In genomic region chr14:75654127-75654732, GRCh38 we compare ENCODE assay signal across 8 cellular contexts. TPM values are rescaled to one million over a fixed set of nuclear protein-coding genes. Genes with fewer than 3 reads are reported as not detected.
A peak's percentile ranks its signal among the peaks of the same experiment; 100 is the strongest.
DNase-seq lines count a peak whose midpoint lies in the region; ATAC-seq, FAIRE-seq and TF ChIP-seq lines count a peak whose summit lies in the region.

No MANE protein-coding gene starts in this region.

- ATAC-seq in GM18858 (IDR thresholded peaks at IDR 0.05; ENCODE audit: unreplicated experiment) (peak; percentile 53), pancreas (peak; percentile 92 to 99 (median 96))

- intact Hi-C loops in pancreas (cut with DNase I) = loop anchor here in 2 of 3 donors (5.0 to 10.0 kb wide), 2 partner anchors 77 to 79 kb away; partner anchors contain the start of gene FLVCR2 (in 2 of the 2)

- peaks cover 11% of the 10 kb centered on the region for H3K4me1 Mint-ChIP-seq in type B pancreatic cell (ENCODE audit: unreplicated experiment)

- peak; percentile 87 for DNase-seq in AG08395 (ENCODE audit: low spot score)
- peak; percentile 61 for DNase-seq in KG1 (lab: John Stamatoyannopoulos, UW)
- DNase-seq in SHP77 treated with DMSO at 0.1 percent for 48 hours (lab: John Stamatoyannopoulos, UW) = peak; percentile 33
- peak; percentile 74 for DNase-seq in activated T-helper 9 cell treated with anti-CD3 and anti-CD28 coated beads, Interleukin-2, amount 50 U/mL, for 16 hours (ENCODE audit: low read depth)
- peak; percentile 35 to 72 for DNase-seq in frontal cortex (ENCODE audit: low spot score in 2 of 2)
- peak; percentile 61 to 92 (median 85) for DNase-seq in pancreas
- peak; percentile 85 for DNase-seq in type B pancreatic cell (ENCODE audit: extremely low spot score, unreplicated experiment)

- no peaks in the 10 kb centered on the region for H3K27me3 ChIP-seq in pancreas

- WGBS in pancreas, 2 donors = 1 to 2% methylated on average over 4 of the region's 4 CpGs

- peaks cover 24% of the 10 kb centered on the region for H3K36me3 Mint-ChIP-seq in type B pancreatic cell

- peak; percentile 91 to 95 (median 94) for TF ChIP-seq CTCF in pancreas (IDR thresholded peaks at IDR 0.05)
- peak; percentile 96 for TF ChIP-seq CTCF in type B pancreatic cell (conservative IDR thresholded peaks at IDR 0.05)

- no peak overlapping the region for H3K27ac ChIP-seq in pancreas

- no peaks in the 10 kb centered on the region for H3K4me1 ChIP-seq in pancreas

- no peak overlapping the region for H3K4me3 ChIP-seq in pancreas

- no peaks in the 10 kb centered on the region for H3K27me3 Mint-ChIP-seq in type B pancreatic cell

- H3K4me3 Mint-ChIP-seq in type B pancreatic cell = no peak overlapping the region

- H3K9me3 ChIP-seq in pancreas = no peaks in the 10 kb centered on the region

- FAIRE-seq in frontal cortex (lab: Jason Lieb, UNC) (no peak), pancreas (lab: Jason Lieb, UNC) (peak; percentile 17)

- H3K9me3 Mint-ChIP-seq in type B pancreatic cell = no peaks in the 10 kb centered on the region

- peaks cover 0 to 14% (median 4%) of the 10 kb centered on the region in 3 donors for H3K36me3 ChIP-seq in pancreas

- H3K27ac Mint-ChIP-seq in type B pancreatic cell = peak overlapping the region; percentile 39

RNA-seq across cellular contexts. Expression of gene ERG28, which starts 6.4 kb away (rescaled TPM):
- total RNA-seq in frontal cortex (7.7 TPM), pancreas (1 to 10 TPM; 4.2 to 9.5 (median 6.5) TPM), type B pancreatic cell (ENCODE audit: low replicate concordance) (24.6 and 25.5 TPM in 2 replicates)
- polyA plus RNA-seq in pancreas = 10 to 100 TPM in 1 of 2 donors, 1 to 10 TPM in 1; 9.7 to 13.2 TPM

RNA-seq across cellular contexts. Expression of gene TTLL5, which starts 6.8 kb away (rescaled TPM):
- 35.1 TPM for total RNA-seq in frontal cortex
- total RNA-seq in pancreas = 10 to 100 TPM; 11.0 to 22.6 (median 13.8) TPM
- polyA plus RNA-seq in pancreas = 1 to 10 TPM; 7.6 to 8.1 TPM
- 36.7 and 44.7 TPM in 2 replicates for total RNA-seq in type B pancreatic cell (ENCODE audit: low replicate concordance)

Comparison
In these comparisons a context has a peak if more than half of its experiments do, and no peak if none do; other contexts are left out.
1. DNase-seq: peak in every context shown above with its lines; median percentile 87 in AG08395; 85 in pancreas; 85 in type B pancreatic cell; 74 in activated T-helper 9 cell treated with anti-CD3 and anti-CD28 coated beads, Interleukin-2, amount 50 U/mL, for 16 hours; 61 in KG1; 54 in frontal cortex; 33 in SHP77 treated with DMSO at 0.1 percent for 48 hours.